Comparison of ENCODE assay signal across 14 cellular contexts in genomic region chr22:42256930-42257329, GRCh38.
"Had no signal": no experiment of that assay in that cellular context is flagged by ENCODE, and none has a peak within 500 bp of the region (broad histone marks: within the 10 kb centered on the region; RNA-seq: fewer than 3 reads in every experiment).

No MANE protein-coding gene starts in this region.

- H3K9me3 Mint-ChIP-seq: activated naive CD8-positive, alpha-beta T cell treated with anti-CD3 and anti-CD28 coated beads, Interleukin-2, amount 10 ng/mL, durations not matched to agents 7 days and 5 days; neural crest cell; stimulated activated naive CD8-positive, alpha-beta T cell treated with anti-CD3 and anti-CD28 coated beads, Interleukin-15, amount 100 ng/mL, for 72 hours had no signal

- H3K27ac Mint-ChIP-seq: activated naive CD8-positive, alpha-beta T cell treated with anti-CD3 and anti-CD28 coated beads, Interleukin-2, amount 10 ng/mL, durations not matched to agents 7 days and 5 days; stimulated activated naive CD8-positive, alpha-beta T cell treated with anti-CD3 and anti-CD28 coated beads, Interleukin-15, amount 100 ng/mL, for 72 hours had no signal

- H3K4me3 Mint-ChIP-seq: activated naive CD8-positive, alpha-beta T cell treated with anti-CD3 and anti-CD28 coated beads, Interleukin-2, amount 10 ng/mL, durations not matched to agents 7 days and 5 days; neural crest cell; stimulated activated naive CD8-positive, alpha-beta T cell treated with anti-CD3 and anti-CD28 coated beads, Interleukin-15, amount 100 ng/mL, for 72 hours had no signal

- H3K27ac ChIP-seq: breast epithelium, parathyroid adenoma, testis had no signal

- H3K36me3 ChIP-seq: breast epithelium had no signal

- H3K27me3 ChIP-seq: breast epithelium, testis had no signal

- ATAC-seq: left lobe of liver; stimulated activated naive CD8-positive, alpha-beta T cell treated with anti-CD3 and anti-CD28 coated beads, Interleukin-15, amount 100 ng/mL, for 72 hours had no signal

- DNase-seq: activated CD4-positive, alpha-beta T cell treated with anti-CD3 and anti-CD28 coated beads, Interleukin-2, amount 50 U/mL, for 48 hours; activated CD4-positive, CD25-positive, alpha-beta regulatory T cell treated with anti-CD3 and anti-CD28 coated beads, Interleukin-2, amount 50 U/mL, for 72 hours; activated naive CD8-positive, alpha-beta T cell treated with anti-CD3 and anti-CD28 coated beads, Interleukin-2, amount 10 ng/mL, durations not matched to agents 7 days and 5 days; anterior cingulate cortex; foreskin melanocyte; head of caudate nucleus; stimulated activated CD4-positive, alpha-beta T cell treated with anti-CD3 and anti-CD28 coated beads, Interleukin-4, amount 100 ng/mL, for 24 hours; stimulated activated naive CD8-positive, alpha-beta T cell treated with anti-CD3 and anti-CD28 coated beads, Interleukin-15, amount 100 ng/mL, for 72 hours; T-helper 9 cell; testis had no signal

- H3K4me1 ChIP-seq: breast epithelium, parathyroid adenoma, testis had no signal

- H3K27me3 Mint-ChIP-seq: activated naive CD8-positive, alpha-beta T cell treated with anti-CD3 and anti-CD28 coated beads, Interleukin-2, amount 10 ng/mL, durations not matched to agents 7 days and 5 days; stimulated activated naive CD8-positive, alpha-beta T cell treated with anti-CD3 and anti-CD28 coated beads, Interleukin-15, amount 100 ng/mL, for 72 hours had no signal

- H3K9me3 ChIP-seq: breast epithelium, testis had no signal

- H3K4me3 ChIP-seq: breast epithelium, testis had no signal
